27 cellular contexts compared by ENCODE assay signal in the genomic region with DNA sequence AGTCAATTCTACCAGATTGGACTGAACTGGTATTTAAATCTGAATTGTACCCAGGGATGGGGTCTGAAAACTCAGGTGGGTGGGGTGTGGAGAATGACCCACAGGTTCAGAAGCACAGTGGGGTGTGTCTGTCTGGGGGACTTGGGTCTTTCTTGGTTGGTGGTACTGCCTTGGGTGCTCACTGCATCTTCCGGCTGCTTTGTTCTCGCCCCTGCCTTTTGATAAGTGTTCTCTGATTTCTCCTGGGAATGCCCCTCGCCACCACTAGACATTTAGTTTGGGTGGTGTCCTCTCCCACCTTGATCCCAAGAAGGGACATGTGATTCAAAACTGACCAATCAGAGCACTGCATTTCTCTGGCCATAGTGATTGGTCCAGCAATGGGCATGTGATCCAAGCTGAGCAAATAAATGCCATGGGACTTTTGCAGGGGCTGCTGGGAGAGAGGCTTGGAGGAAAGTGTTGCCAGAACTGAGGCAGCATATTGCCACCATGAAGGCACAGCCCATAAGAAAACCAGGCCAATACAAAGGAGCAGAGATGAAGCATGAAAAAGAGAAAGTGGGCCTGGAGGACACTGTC.
"Had no signal": no experiment of that assay in that cellular context is flagged by ENCODE, and none has a peak within 500 bp of the region (broad histone marks: within the 10 kb centered on the region; RNA-seq: fewer than 3 reads in every experiment).

No MANE protein-coding gene starts in this region.

- H3K9me3 ChIP-seq: heart right ventricle, thoracic aorta, uterus had no signal

- FAIRE-seq: astrocyte, endothelial cell of umbilical vein had no signal

- H3K4me3 ChIP-seq: heart right ventricle, skin epidermis, thoracic aorta, uterus had no signal

- H3K36me3 Mint-ChIP-seq: memory B cell; naive thymus-derived CD8-positive, alpha-beta T cell; type B pancreatic cell had no signal

- H3K27me3 Mint-ChIP-seq: activated CD8-positive, alpha-beta T cell treated with anti-CD3 and anti-CD28 coated beads for 36 hours had no signal

- H3K4me1 ChIP-seq: uterus had no signal

- H3K36me3 ChIP-seq: brain microvascular endothelial cell, heart right ventricle, thoracic aorta, uterus had no signal

- H3K4me3 Mint-ChIP-seq: activated B cell treated with CpG ODN at 0.5 μM for 24 hours; activated CD8-positive, alpha-beta T cell treated with anti-CD3 and anti-CD28 coated beads for 36 hours; activated T-cell treated with anti-CD3 and anti-CD28 coated beads, Interleukin-2, amount 50 U/mL, for 4 hours; activated T-helper 17 cell treated with anti-CD3 and anti-CD28 coated beads, Interleukin-2, amount 50 U/mL, for 72 hours; effector memory CD8-positive, alpha-beta T cell; memory B cell; naive thymus-derived CD8-positive, alpha-beta T cell; T-helper 17 cell; type B pancreatic cell had no signal

- H3K9me3 Mint-ChIP-seq: activated CD8-positive, alpha-beta T cell treated with anti-CD3 and anti-CD28 coated beads for 36 hours; activated T-cell treated with anti-CD3 and anti-CD28 coated beads, Interleukin-2, amount 50 U/mL, for 4 hours; activated T-helper 17 cell treated with anti-CD3 and anti-CD28 coated beads, Interleukin-2, amount 50 U/mL, for 72 hours; effector memory CD8-positive, alpha-beta T cell had no signal

- DNase-seq: activated B cell treated with CpG ODN at 0.5 μM for 24 hours; activated CD4-positive, alpha-beta T cell treated with anti-CD3 and anti-CD28 coated beads, Interleukin-2, amount 50 U/mL, for 1 hour; activated CD8-positive, alpha-beta T cell treated with anti-CD3 and anti-CD28 coated beads for 36 hours; activated gamma-delta T cell treated with Interleukin-2 at 50 U/mL for 16 hours; activated naive CD4-positive, alpha-beta T cell treated with anti-CD3 and anti-CD28 coated beads, Interleukin-2, amount 50 U/mL, for 16 hours; activated T-cell treated with anti-CD3 and anti-CD28 coated beads, Interleukin-2, amount 50 U/mL, for 4 hours; amniotic stem cell; brain microvascular endothelial cell; caudate nucleus; cortex of kidney; effector memory CD8-positive, alpha-beta T cell; foreskin melanocyte; heart right ventricle; naive thymus-derived CD8-positive, alpha-beta T cell; stimulated activated CD4-positive, alpha-beta T cell treated with anti-CD3 and anti-CD28 coated beads, Interleukin-12 subunit alpha, Interleukin-12 subunit beta, amount 100 ng/mL, for 4 hours; stimulated activated CD4-positive, alpha-beta T cell treated with anti-CD3 and anti-CD28 coated beads, Interleukin-4, amount 100 ng/mL, for 1 hour; stimulated activated naive CD8-positive, alpha-beta T cell treated with anti-CD3 and anti-CD28 coated beads, Interleukin-15, Interleukin-2, amounts not matched to agents 100 U/mL and 50 U/mL, for 24 hours; T-helper 17 cell; uterus had no signal

- H3K27ac ChIP-seq: brain microvascular endothelial cell, heart right ventricle, skin epidermis, thoracic aorta, uterus had no signal

- H3K27me3 ChIP-seq: brain microvascular endothelial cell, uterus had no signal

- ATAC-seq: activated CD8-positive, alpha-beta T cell treated with anti-CD3 and anti-CD28 coated beads for 36 hours; activated T-cell treated with anti-CD3 and anti-CD28 coated beads, Interleukin-2, amount 50 U/mL, for 4 hours; activated T-helper 17 cell treated with anti-CD3 and anti-CD28 coated beads, Interleukin-2, amount 50 U/mL, for 72 hours; effector memory CD8-positive, alpha-beta T cell; heart right ventricle; naive thymus-derived CD8-positive, alpha-beta T cell; sciatic nerve; stimulated activated naive CD8-positive, alpha-beta T cell treated with anti-CD3 and anti-CD28 coated beads, Interleukin-15, Interleukin-2, amounts not matched to agents 100 U/mL and 50 U/mL, for 24 hours; T-helper 17 cell had no signal

- H3K27ac Mint-ChIP-seq: activated B cell treated with CpG ODN at 0.5 μM for 24 hours; activated CD8-positive, alpha-beta T cell treated with anti-CD3 and anti-CD28 coated beads for 36 hours; activated T-helper 17 cell treated with anti-CD3 and anti-CD28 coated beads, Interleukin-2, amount 50 U/mL, for 72 hours; memory B cell; T-helper 17 cell; type B pancreatic cell had no signal

- H3K4me1 Mint-ChIP-seq: activated B cell treated with CpG ODN at 0.5 μM for 24 hours; activated T-helper 17 cell treated with anti-CD3 and anti-CD28 coated beads, Interleukin-2, amount 50 U/mL, for 72 hours; memory B cell; naive thymus-derived CD8-positive, alpha-beta T cell; T-helper 17 cell had no signal
